26 cellular contexts compared by ENCODE assay signal in the genomic region with DNA sequence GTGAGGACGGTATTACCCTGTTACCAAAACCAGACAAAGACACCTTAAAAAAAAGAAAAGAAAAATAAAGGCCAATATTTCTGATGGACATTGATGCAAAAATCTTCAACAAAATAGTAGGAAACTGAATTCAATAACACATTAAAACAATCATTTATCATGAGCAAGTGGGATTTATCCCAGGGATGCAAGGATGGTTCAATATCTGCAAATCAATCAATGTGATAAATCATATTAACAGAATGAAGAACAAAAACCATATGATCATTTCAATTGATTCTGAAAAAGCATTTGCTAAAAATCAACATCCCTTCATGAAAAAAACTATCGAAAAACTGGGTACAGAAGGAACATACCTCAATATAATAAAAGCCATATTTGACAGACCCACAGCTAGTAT.
"Had no signal": no experiment of that assay in that cellular context is flagged by ENCODE, and none has a peak within 500 bp of the region (broad histone marks: within the 10 kb centered on the region; RNA-seq: fewer than 3 reads in every experiment).

No MANE protein-coding gene starts in this region.

- H3K79me2 ChIP-seq: parathyroid adenoma had no signal

- DNase-seq: nephron progenitor cell; nucleus accumbens; posterior cingulate gyrus; psoas muscle; right cardiac atrium; right lobe of liver; sigmoid colon; small intestine; stimulated activated CD4-positive, alpha-beta T cell treated with anti-CD3 and anti-CD28 coated beads, Interleukin-15, amount 100 ng/mL, for 24 hours; stimulated activated CD4-positive, alpha-beta T cell treated with anti-CD3 and anti-CD28 coated beads, Interleukin-2, amount 100 ng/mL, for 24 hours; stimulated activated CD4-positive, alpha-beta T cell treated with anti-CD3 and anti-CD28 coated beads, Interleukin-2, amount 100 ng/mL, for 48 hours; stimulated activated CD4-positive, alpha-beta T cell treated with anti-CD3 and anti-CD28 coated beads, Interleukin-4, amount 100 ng/mL, for 24 hours; stimulated activated naive B cell treated with anti-CD40 and anti-IgM and Interleukin-4, amounts not matched to agents 10 μg/mL and 1 μg/mL and 100 μg/mL, for 72 hours; stimulated activated naive CD4-positive, alpha-beta T cell treated with Interleukin-2 at 50 U/mL for 16 hours; stomach; thyroid gland; trophoblast cell; upper lobe of left lung had no signal

- FAIRE-seq: urothelium cell line had no signal

- H3K9me3 ChIP-seq: neutrophil, right lobe of liver, thyroid gland had no signal

- H3K27me3 ChIP-seq: neutrophil, right lobe of liver, sigmoid colon, stomach, thyroid gland, tibial nerve, upper lobe of left lung, vagina had no signal

- H3K36me3 ChIP-seq: neutrophil, right lobe of liver, sigmoid colon, stomach, thoracic aorta, thyroid gland, tibial nerve, upper lobe of left lung, vagina had no signal

- H3K4me1 ChIP-seq: parathyroid adenoma, psoas muscle, right lobe of liver, sigmoid colon, stomach, thyroid gland, tibial nerve, upper lobe of left lung, vagina had no signal

- H3K9ac ChIP-seq: parathyroid adenoma had no signal

- ATAC-seq: natural killer cell treated with Interleukin-12 subunit alpha and Interleukin-12 subunit beta and Interleukin-15 and Interleukin-18, amount 100 ng/mL, for 72 hours; psoas muscle; right cardiac atrium; right lobe of liver; stimulated activated effector memory CD8-positive, alpha-beta T cell treated with anti-CD3 and anti-CD28 coated beads, Interleukin-12 subunit alpha, Interleukin-12 subunit beta, amount 100 ng/mL, for 72 hours; stimulated activated naive B cell treated with anti-CD40 and anti-IgM and Interleukin-4, amounts not matched to agents 10 μg/mL and 1 μg/mL and 100 μg/mL, for 72 hours had no signal

- H3K27ac ChIP-seq: neutrophil, parathyroid adenoma, psoas muscle, right lobe of liver, sigmoid colon, stomach, thoracic aorta, thyroid gland, tibial nerve, upper lobe of left lung, vagina had no signal

- H3K4me3 ChIP-seq: psoas muscle, right lobe of liver, sigmoid colon, stomach, thoracic aorta, thyroid gland, tibial nerve, upper lobe of left lung, vagina had no signal

- H2AFZ ChIP-seq: parathyroid adenoma had no signal
